Comparison of ENCODE assay signal across 8 cellular contexts in the genomic region with DNA sequence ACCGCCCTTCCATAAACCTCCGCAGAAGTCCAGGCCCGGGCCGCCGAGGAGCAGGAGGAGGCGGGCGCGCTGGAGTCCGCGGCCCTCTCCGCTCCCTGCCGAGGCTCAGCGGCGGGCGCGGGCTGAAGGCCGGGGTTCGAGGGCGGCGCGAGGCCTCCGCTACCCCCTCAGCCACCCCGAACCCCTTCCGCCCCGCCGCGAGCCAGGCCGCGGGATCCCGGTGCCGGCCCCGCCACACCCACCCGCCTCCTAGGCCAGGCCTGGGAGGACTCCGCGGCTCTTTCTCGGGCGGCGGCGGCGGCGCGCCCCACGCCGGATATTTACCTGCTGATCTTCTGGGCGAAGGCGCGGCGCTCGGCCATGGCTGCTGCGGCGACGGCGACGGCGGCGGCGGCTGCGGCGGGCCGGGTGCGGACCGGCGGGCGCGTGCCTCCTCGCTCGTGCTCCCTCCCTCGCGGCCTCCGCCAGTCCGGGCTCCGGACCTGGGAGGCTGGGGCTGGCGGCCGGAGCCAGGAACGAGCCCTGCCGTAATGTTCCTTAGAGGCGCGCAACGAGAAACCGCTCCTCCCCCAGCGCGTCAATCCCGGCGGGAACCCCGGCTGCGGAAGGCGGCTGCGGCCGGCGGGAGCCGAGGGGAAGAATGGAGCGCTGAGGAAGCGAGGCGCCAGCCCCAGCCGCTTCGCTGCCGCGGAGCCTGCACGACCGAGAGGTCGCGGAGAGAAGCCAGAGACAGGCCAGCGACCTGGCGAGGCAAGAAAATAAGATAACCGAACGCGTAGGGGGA. TPM values are rescaled to one million over a fixed set of nuclear protein-coding genes. Genes with fewer than 3 reads are reported as not detected.
DNase-seq lines count a peak whose midpoint lies in the region; ATAC-seq and TF ChIP-seq lines count a peak whose summit lies in the region.

A gene with protein sequence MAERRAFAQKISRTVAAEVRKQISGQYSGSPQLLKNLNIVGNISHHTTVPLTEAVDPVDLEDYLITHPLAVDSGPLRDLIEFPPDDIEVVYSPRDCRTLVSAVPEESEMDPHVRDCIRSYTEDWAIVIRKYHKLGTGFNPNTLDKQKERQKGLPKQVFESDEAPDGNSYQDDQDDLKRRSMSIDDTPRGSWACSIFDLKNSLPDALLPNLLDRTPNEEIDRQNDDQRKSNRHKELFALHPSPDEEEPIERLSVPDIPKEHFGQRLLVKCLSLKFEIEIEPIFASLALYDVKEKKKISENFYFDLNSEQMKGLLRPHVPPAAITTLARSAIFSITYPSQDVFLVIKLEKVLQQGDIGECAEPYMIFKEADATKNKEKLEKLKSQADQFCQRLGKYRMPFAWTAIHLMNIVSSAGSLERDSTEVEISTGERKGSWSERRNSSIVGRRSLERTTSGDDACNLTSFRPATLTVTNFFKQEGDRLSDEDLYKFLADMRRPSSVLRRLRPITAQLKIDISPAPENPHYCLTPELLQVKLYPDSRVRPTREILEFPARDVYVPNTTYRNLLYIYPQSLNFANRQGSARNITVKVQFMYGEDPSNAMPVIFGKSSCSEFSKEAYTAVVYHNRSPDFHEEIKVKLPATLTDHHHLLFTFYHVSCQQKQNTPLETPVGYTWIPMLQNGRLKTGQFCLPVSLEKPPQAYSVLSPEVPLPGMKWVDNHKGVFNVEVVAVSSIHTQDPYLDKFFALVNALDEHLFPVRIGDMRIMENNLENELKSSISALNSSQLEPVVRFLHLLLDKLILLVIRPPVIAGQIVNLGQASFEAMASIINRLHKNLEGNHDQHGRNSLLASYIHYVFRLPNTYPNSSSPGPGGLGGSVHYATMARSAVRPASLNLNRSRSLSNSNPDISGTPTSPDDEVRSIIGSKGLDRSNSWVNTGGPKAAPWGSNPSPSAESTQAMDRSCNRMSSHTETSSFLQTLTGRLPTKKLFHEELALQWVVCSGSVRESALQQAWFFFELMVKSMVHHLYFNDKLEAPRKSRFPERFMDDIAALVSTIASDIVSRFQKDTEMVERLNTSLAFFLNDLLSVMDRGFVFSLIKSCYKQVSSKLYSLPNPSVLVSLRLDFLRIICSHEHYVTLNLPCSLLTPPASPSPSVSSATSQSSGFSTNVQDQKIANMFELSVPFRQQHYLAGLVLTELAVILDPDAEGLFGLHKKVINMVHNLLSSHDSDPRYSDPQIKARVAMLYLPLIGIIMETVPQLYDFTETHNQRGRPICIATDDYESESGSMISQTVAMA (N-terminal part only) (minus strand): TSS at position 484 of the 784 bp plus-strand sequence. CDS start 122 bp downstream, at position 362.

- peak within 1 kb of the TSS; percentile 85 for H3K4me3 Mint-ChIP-seq in activated CD4-positive, alpha-beta memory T cell treated with anti-CD3 and anti-CD28 coated beads for 36 hours

- intact Hi-C loops in activated CD4-positive, alpha-beta memory T cell treated with anti-CD3 and anti-CD28 coated beads for 36 hours (cut with micrococcal nuclease) = loop anchor here (1.0 to 2.0 kb wide), 2 partner anchors 63 to 252 kb away; no protein-coding TSS in a partner anchor

- H3K27ac Mint-ChIP-seq in activated CD4-positive, alpha-beta memory T cell treated with anti-CD3 and anti-CD28 coated beads for 36 hours = peak within 1 kb of the TSS; percentile 73

- H3K4me1 Mint-ChIP-seq in activated CD4-positive, alpha-beta memory T cell treated with anti-CD3 and anti-CD28 coated beads for 36 hours (ENCODE audit: low read depth) = peaks cover 34% of the 10 kb centered on the region

- 0% methylated on average over 107 of the region's 107 CpGs for WGBS in ectodermal cell, 2 experiments
- under 1% methylated on average over 107 of the region's 107 CpGs for WGBS in liver

- peaks cover 0 to 45% (median 21%) of the 10 kb centered on the region in 11 experiments; a peak in 13 of 22 replicates for H4K20me1 ChIP-seq in BLaER1 treated with 17β-estradiol and CSF1 and Interleukin-3, amounts not matched to agents 10 nM and 100 nM

- POLR2A ChIA-PET in activated CD4-positive, alpha-beta memory T cell treated with anti-CD3 and anti-CD28 coated beads for 36 hours (lab: Charles Lee) = interaction anchor here (0.8 to 1.8 kb wide), 2 partner anchors 11 to 253 kb away, joined by 4 read pairs; no protein-coding TSS in a partner anchor

- DNase-seq in NCI-H510A treated with DMSO at 0.1 percent for 48 hours (lab: John Stamatoyannopoulos, UW) = peak; percentile 78
- peak; percentile 61 for DNase-seq in activated CD4-positive, alpha-beta memory T cell treated with anti-CD3 and anti-CD28 coated beads for 36 hours
- peak; percentile 37 for DNase-seq in stimulated activated CD4-positive, alpha-beta T cell treated with anti-CD3 and anti-CD28 coated beads, Interleukin-4, amount 100 ng/mL, for 24 hours

- TF ChIP-seq POLR2A in GM19099 (IDR thresholded peaks at IDR 0.05; ENCODE audit: extremely low read depth, insufficient read length, low read depth) = peak; percentile 48

- H3K27me3 Mint-ChIP-seq in activated CD4-positive, alpha-beta memory T cell treated with anti-CD3 and anti-CD28 coated beads for 36 hours = no peaks in the 10 kb centered on the region

- H3K9ac ChIP-seq in BLaER1 treated with 17β-estradiol and CSF1 and Interleukin-3, amounts not matched to agents 10 nM and 100 nM = peak within 1 kb of the TSS; percentile 91 to 96 (median 94)
- H3K9ac ChIP-seq in liver (ENCODE audit: low read depth in 1 of 2, low read length in 2 of 2) = peak within 1 kb of the TSS; percentile 51 to 80

- TF ChIP-seq CTCF in liver (IDR thresholded peaks at IDR 0.05; ENCODE audit: low read depth, low read length, missing input control) = no peak

- CTCF ChIA-PET in activated CD4-positive, alpha-beta memory T cell treated with anti-CD3 and anti-CD28 coated beads for 36 hours (lab: Charles Lee) = no interaction called here

- peaks cover 0 to 16% (median 5%) of the 10 kb centered on the region in 11 experiments; a peak in 5 of 22 replicates for H3K36me3 ChIP-seq in BLaER1 treated with 17β-estradiol and CSF1 and Interleukin-3, amounts not matched to agents 10 nM and 100 nM
- H3K36me3 ChIP-seq in ectodermal cell (ENCODE audit: control insufficient read depth, insufficient read depth, low read length) (no peaks in the 10 kb centered on the region), liver (ENCODE audit: control insufficient read depth in 4 of 4, insufficient read depth in 3 of 4, low read depth in 1 of 4, low read length in 3 of 4) (no peaks in the 10 kb centered on the region)

- ATAC-seq in HG03196 (IDR thresholded peaks at IDR 0.05; ENCODE audit: unreplicated experiment) = peak; percentile 63

- peaks cover 2% of the 10 kb centered on the region for H3K36me3 Mint-ChIP-seq in activated CD4-positive, alpha-beta memory T cell treated with anti-CD3 and anti-CD28 coated beads for 36 hours

- peak within 1 kb of the TSS; percentile 76 to 92 (median 86) for H3K4me2 ChIP-seq in BLaER1 treated with 17β-estradiol and CSF1 and Interleukin-3, amounts not matched to agents 10 nM and 100 nM

- peaks cover 31 to 58% (median 39%) of the 10 kb centered on the region in 10 experiments for H3K4me1 ChIP-seq in BLaER1 treated with 17β-estradiol and CSF1 and Interleukin-3, amounts not matched to agents 10 nM and 100 nM
- H3K4me1 ChIP-seq in ectodermal cell (ENCODE audit: control insufficient read depth, insufficient read depth, low read length) = peaks cover 18% of the 10 kb centered on the region
- peaks cover 8 to 42% (median 28%) of the 10 kb centered on the region in 4 donors for H3K4me1 ChIP-seq in liver (ENCODE audit: control insufficient read depth in 4 of 4, insufficient read depth in 4 of 4, low read length in 3 of 4)

- no peaks in the 10 kb centered on the region for H3K9me3 Mint-ChIP-seq in activated CD4-positive, alpha-beta memory T cell treated with anti-CD3 and anti-CD28 coated beads for 36 hours

- peak within 1 kb of the TSS; percentile 74 to 99 (median 90) for H3K4me3 ChIP-seq in BLaER1 treated with 17β-estradiol and CSF1 and Interleukin-3, amounts not matched to agents 10 nM and 100 nM
- peak within 1 kb of the TSS; percentile 70 for H3K4me3 ChIP-seq in ectodermal cell (ENCODE audit: insufficient read depth, low read depth, low read length)
- peak within 1 kb of the TSS; percentile 73 to 98 (median 80) for H3K4me3 ChIP-seq in liver (ENCODE audit: low read depth in 1 of 3, low read length in 3 of 3)

- no peaks in the 10 kb centered on the region for H3K27me3 ChIP-seq in BLaER1 treated with 17β-estradiol and CSF1 and Interleukin-3, amounts not matched to agents 10 nM and 100 nM
- H3K27me3 ChIP-seq in ectodermal cell (ENCODE audit: control insufficient read depth, insufficient read depth, low read length, poor library complexity, severe bottlenecking) = no peaks in the 10 kb centered on the region
- H3K27me3 ChIP-seq in liver (ENCODE audit: control insufficient read depth in 4 of 4, insufficient read depth in 4 of 4, low read length in 3 of 4) = no peaks in the 10 kb centered on the region

- peak in 1 of 2 donors; percentile 47 for TF ChIP-seq RAD21 in liver (IDR thresholded peaks at IDR 0.05)

- peak within 1 kb of the TSS; percentile 88 to 94 (median 91) for H3K27ac ChIP-seq in BLaER1 treated with 17β-estradiol and CSF1 and Interleukin-3, amounts not matched to agents 10 nM and 100 nM
- H3K27ac ChIP-seq in ectodermal cell (ENCODE audit: insufficient read depth, low read depth, low read length, poor library complexity, severe bottlenecking) (peak within 1 kb of the TSS; percentile 93), liver (ENCODE audit: low read depth in 1 of 2, low read length in 2 of 2) (peak within 1 kb of the TSS; percentile 77 to 83)

- H3K9me3 ChIP-seq in BLaER1 treated with 17β-estradiol and CSF1 and Interleukin-3, amounts not matched to agents 10 nM and 100 nM (replicated peaks in 1 of 11) = no peaks in the 10 kb centered on the region; a peak in 1 of 22 replicates
- H3K9me3 ChIP-seq in ectodermal cell (ENCODE audit: control insufficient read depth, low read length) (no peaks in the 10 kb centered on the region), liver (ENCODE audit: control insufficient read depth in 4 of 4, low read length in 3 of 4) (no peaks in the 10 kb centered on the region)

TF ChIP-seq in liver, 16 proteins besides CTCF, POLR2A, EP300 and RAD21 (continues in another document):
- no peak for TF ChIP-seq TAF1 (conservative IDR thresholded peaks at IDR 0.05)
- TF ChIP-seq HNF4G (IDR thresholded peaks at IDR 0.05) = no peak
- no peak for TF ChIP-seq EGR1 (IDR thresholded peaks at IDR 0.05; ENCODE audit: low read depth in 2 of 2)
- TF ChIP-seq FOXA1 (IDR thresholded peaks at IDR 0.05) = no peak
- TF ChIP-seq, protein P1, sequence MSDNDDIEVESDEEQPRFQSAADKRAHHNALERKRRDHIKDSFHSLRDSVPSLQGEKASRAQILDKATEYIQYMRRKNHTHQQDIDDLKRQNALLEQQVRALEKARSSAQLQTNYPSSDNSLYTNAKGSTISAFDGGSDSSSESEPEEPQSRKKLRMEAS (IDR thresholded peaks at IDR 0.05) = no peak
- TF ChIP-seq NR2F2 (IDR thresholded peaks at IDR 0.05) = no peak
- no peak for TF ChIP-seq HNF4A (conservative IDR thresholded peaks at IDR 0.05)

RNA-seq across cellular contexts. Expression of the gene that starts here (rescaled TPM):
- total RNA-seq in activated CD4-positive, alpha-beta memory T cell treated with anti-CD3 and anti-CD28 coated beads for 36 hours = 10 to 100 TPM; 15.5 to 20.4 TPM
- polyA plus RNA-seq in ectodermal cell (2013, experiment 1 of 4) = 43.0 TPM
- polyA plus RNA-seq in ectodermal cell (2013, experiment 2 of 4) = 84.6 TPM
- polyA plus RNA-seq in ectodermal cell (2013, experiment 3 of 4) = 44.8 TPM
- polyA plus RNA-seq in ectodermal cell (2013, experiment 4 of 4) = 50.3 TPM
- total RNA-seq in liver = 10 to 100 TPM; 27.9 to 35.1 TPM
- 10 to 100 TPM in 1 of 2 donors, 1 to 10 TPM in 1; 5.6 to 15.5 TPM for polyA plus RNA-seq in liver

Comparison
In these comparisons a context has a peak if more than half of its experiments do, and no peak if none do; other contexts are left out.
1. Peak in every context shown above with its lines: DNase-seq, ATAC-seq, H3K4me3 ChIP-seq and H3K27ac ChIP-seq.